ENCODE assay signal across 16 cellular contexts in genomic region chr15:37084602-37085001, GRCh38. TPM values are rescaled to one million over a fixed set of nuclear protein-coding genes. Genes with fewer than 3 reads are reported as not detected.
"Had no signal": no experiment of that assay in that cellular context is flagged by ENCODE, and none has a peak within 500 bp of the region (broad histone marks: within the 10 kb centered on the region; RNA-seq: fewer than 3 reads in every experiment).

No MANE protein-coding gene starts in this region.

- H3K9me3 ChIP-seq: breast epithelium had no signal

- H3K4me3 ChIP-seq: breast epithelium, lung, SK-N-MC had no signal

- H3K4me1 ChIP-seq: breast epithelium had no signal

- H3K27me3 ChIP-seq: breast epithelium had no signal

- DNase-seq: activated CD4-positive, alpha-beta T cell treated with anti-CD3 and anti-CD28 coated beads for 1 hour; activated CD4-positive, alpha-beta T cell treated with anti-CD3 and anti-CD28 coated beads, Interleukin-2, amount 50 U/mL, for 4 hours; activated naive CD4-positive, alpha-beta T cell treated with Interleukin-2 at 50 U/mL for 16 hours; activated T-cell treated with anti-CD3 and anti-CD28 coated beads for 4 hours; anterior cingulate cortex; foreskin fibroblast; glutamatergic neuron; hypothalamus; kidney glomerular epithelial cell; naive thymus-derived CD8-positive, alpha-beta T cell; stimulated activated CD4-positive, alpha-beta T cell treated with anti-CD3 and anti-CD28 coated beads, Interleukin-1b, Interleukin-23, amount 100 ng/mL, for 48 hours; T-helper 1 cell had no signal

- H3K27ac ChIP-seq: breast epithelium, SK-N-MC had no signal

- FAIRE-seq: endometrium had no signal

- H3K36me3 ChIP-seq: breast epithelium had no signal

RNA-seq across cellular contexts. Expression of gene MEIS2, which starts 15.7 kb away (rescaled TPM):
- total RNA-seq: naive thymus-derived CD8-positive, alpha-beta T cell had no signal
- polyA plus RNA-seq: naive thymus-derived CD8-positive, alpha-beta T cell had no signal
